ENCODE assay signal across 16 cellular contexts in the genomic region with DNA sequence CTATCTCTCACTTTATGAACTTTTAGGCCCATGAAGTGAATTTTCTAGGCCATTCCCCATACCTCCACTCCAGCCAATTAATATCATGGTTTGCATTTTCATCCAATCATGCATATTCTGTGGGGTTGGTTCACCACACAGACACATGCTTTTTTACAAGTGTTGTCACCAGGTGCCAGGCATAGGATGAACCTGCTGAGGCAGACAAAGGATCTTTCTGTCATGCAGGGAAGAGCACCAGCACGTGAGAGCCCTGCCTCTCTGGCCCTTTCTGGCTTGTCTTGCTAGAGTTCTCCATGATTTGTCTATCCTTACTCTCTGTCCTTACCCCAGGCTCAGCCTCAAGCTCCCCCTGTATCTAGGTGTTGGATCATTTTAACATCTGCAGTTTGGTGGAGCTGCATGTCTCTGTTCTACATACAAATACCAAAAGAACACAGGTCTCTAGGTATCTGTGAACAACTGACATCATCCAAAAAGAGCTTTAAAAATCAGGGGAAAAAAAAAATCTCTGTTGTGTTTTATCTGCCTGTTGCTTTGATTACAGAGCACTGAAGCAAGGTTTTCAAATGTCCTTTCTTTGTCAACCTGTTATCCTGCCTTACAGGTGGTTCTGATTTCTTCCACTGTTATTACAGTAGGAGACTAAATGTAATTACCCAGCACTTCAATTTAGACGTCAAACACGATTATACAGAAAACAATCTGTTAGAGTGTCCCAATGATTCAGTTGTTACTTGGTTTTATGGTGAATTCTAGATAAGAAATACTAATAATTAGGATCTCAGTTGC. TPM values are rescaled to one million over a fixed set of nuclear protein-coding genes. Genes with fewer than 3 reads are reported as not detected.
DNase-seq lines count a peak whose midpoint lies in the region; ATAC-seq and TF ChIP-seq lines count a peak whose summit lies in the region.
"Had no signal": no experiment of that assay in that cellular context is flagged by ENCODE, and none has a peak within 500 bp of the region (broad histone marks: within the 10 kb centered on the region; RNA-seq: fewer than 3 reads in every experiment).

No MANE protein-coding gene starts in this region.

- H3K27me3 ChIP-seq in GM23338 (ENCODE audit: insufficient read depth) = no peaks in the 10 kb centered on the region
- H3K27me3 ChIP-seq: BE2C had no signal

- peaks cover 15% of the 10 kb centered on the region for H3K4me1 Mint-ChIP-seq in GM23338
- peaks cover 21% of the 10 kb centered on the region for H3K4me1 Mint-ChIP-seq in WTC11
- H3K4me1 Mint-ChIP-seq: CD4-positive, alpha-beta memory T cell had no signal

- H3K27me3 Mint-ChIP-seq in GM23338 (ENCODE audit: insufficient read depth, low read depth, poor library complexity) = peaks cover 3% of the 10 kb centered on the region
- H3K27me3 Mint-ChIP-seq in WTC11 (ENCODE audit: low read depth) = peaks cover 4% of the 10 kb centered on the region

- H3K4me2 ChIP-seq in GM23338 = no peak overlapping the region

- POLR2A ChIA-PET in WTC11 (lab: Charles Lee) = no interaction called here

- CTCF ChIA-PET in WTC11 (lab: Charles Lee) = interaction anchor here (0.6 to 1.6 kb wide), 3 partner anchors 12 to 96 kb away, joined by 3 to 5 read pairs (median 5); no protein-coding TSS in a partner anchor

- H3K4me3 ChIP-seq in GM23338 = no peak overlapping the region

- H3K4me3 Mint-ChIP-seq in GM23338 (no peak overlapping the region), WTC11 (no peak overlapping the region)
- H3K4me3 Mint-ChIP-seq: CD4-positive, alpha-beta memory T cell; HFFc6 had no signal

- peak; percentile 78 for ATAC-seq in GM23338
- peak; percentile 57 for ATAC-seq in WTC11
- no peak for ATAC-seq in GM21576 (IDR thresholded peaks at IDR 0.05; ENCODE audit: unreplicated experiment)

- H3K9me3 Mint-ChIP-seq in GM23338 = no peaks in the 10 kb centered on the region
- no peaks in the 10 kb centered on the region for H3K9me3 Mint-ChIP-seq in WTC11
- H3K9me3 Mint-ChIP-seq: HFFc6 had no signal

- H3K9me2 ChIP-seq in GM23338 (ENCODE audit: insufficient read depth) = no peaks in the 10 kb centered on the region

- H3F3A ChIP-seq in GM23338 (replicated peaks; ENCODE audit: low read depth) = no peaks in the 10 kb centered on the region

- peak; percentile 37 for DNase-seq in COR-L47 (lab: John Stamatoyannopoulos, UW)
- no peak for DNase-seq in GM23338 (ENCODE audit: low spot score)
- peak; percentile 33 for DNase-seq in NCI-H345 treated with DMSO at 0.1 percent for 48 hours (lab: John Stamatoyannopoulos, UW; ENCODE audit: unreplicated experiment)
- no peak for DNase-seq in WTC11 (ENCODE audit: low spot score)
- no peak for DNase-seq in DMS79 (lab: John Stamatoyannopoulos, UW)
- no peak for DNase-seq in stimulated activated CD4-positive, alpha-beta T cell treated with anti-CD3 and anti-CD28 coated beads, Interleukin-15, amount 100 ng/mL, for 24 hours
- DNase-seq: BE2C; CD4-positive, alpha-beta memory T cell; DND-41; GDM1; HFFc6; KBM-7; NCI-H2029 treated with DMSO at 0.1 percent for 48 hours; NCI-H2227 treated with DMSO at 0.1 percent for 48 hours; NCI-H748 treated with DMSO at 0.1 percent for 48 hours had no signal

- H2AFZ ChIP-seq in GM23338 = no peak overlapping the region

- TF ChIP-seq CTCF in GM23338 (conservative IDR thresholded peaks at IDR 0.05; ENCODE audit: low read depth in 2 of 2) (no peak), WTC11 (IDR thresholded peaks at IDR 0.05) (no peak)

- no peaks in the 10 kb centered on the region for H3K36me3 ChIP-seq in GM23338 (ENCODE audit: insufficient read depth)
- H3K36me3 ChIP-seq: BE2C had no signal

- H3K36me3 Mint-ChIP-seq in GM23338 (ENCODE audit: low read depth) = no peaks in the 10 kb centered on the region
- H3K36me3 Mint-ChIP-seq in WTC11 = no peaks in the 10 kb centered on the region
- H3K36me3 Mint-ChIP-seq: CD4-positive, alpha-beta memory T cell had no signal

- H3K27ac Mint-ChIP-seq in GM23338 = no peak overlapping the region
- no peak overlapping the region for H3K27ac Mint-ChIP-seq in WTC11
- H3K27ac Mint-ChIP-seq: CD4-positive, alpha-beta memory T cell; HFFc6 had no signal

- H4K20me1 ChIP-seq in GM23338 (replicated peaks; ENCODE audit: insufficient read depth) = no peaks in the 10 kb centered on the region

- peaks cover 9% of the 10 kb centered on the region for H3K4me1 ChIP-seq in GM23338 (ENCODE audit: insufficient read depth)

- H3K27ac ChIP-seq in GM23338 (ENCODE audit: low read depth) = no peak overlapping the region

- no peaks in the 10 kb centered on the region for H3K79me2 ChIP-seq in GM23338 (replicated peaks; ENCODE audit: insufficient read depth)

TF ChIP-seq in WTC11, 78 proteins besides CTCF, POLR2A, EP300 and RAD21:
- TF ChIP-seq, protein P1, sequence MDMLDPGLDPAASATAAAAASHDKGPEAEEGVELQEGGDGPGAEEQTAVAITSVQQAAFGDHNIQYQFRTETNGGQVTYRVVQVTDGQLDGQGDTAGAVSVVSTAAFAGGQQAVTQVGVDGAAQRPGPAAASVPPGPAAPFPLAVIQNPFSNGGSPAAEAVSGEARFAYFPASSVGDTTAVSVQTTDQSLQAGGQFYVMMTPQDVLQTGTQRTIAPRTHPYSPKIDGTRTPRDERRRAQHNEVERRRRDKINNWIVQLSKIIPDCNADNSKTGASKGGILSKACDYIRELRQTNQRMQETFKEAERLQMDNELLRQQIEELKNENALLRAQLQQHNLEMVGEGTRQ (CRISPR knock-in tag; IDR thresholded peaks at IDR 0.05) = peak; percentile 61
- TF ChIP-seq, protein P2, sequence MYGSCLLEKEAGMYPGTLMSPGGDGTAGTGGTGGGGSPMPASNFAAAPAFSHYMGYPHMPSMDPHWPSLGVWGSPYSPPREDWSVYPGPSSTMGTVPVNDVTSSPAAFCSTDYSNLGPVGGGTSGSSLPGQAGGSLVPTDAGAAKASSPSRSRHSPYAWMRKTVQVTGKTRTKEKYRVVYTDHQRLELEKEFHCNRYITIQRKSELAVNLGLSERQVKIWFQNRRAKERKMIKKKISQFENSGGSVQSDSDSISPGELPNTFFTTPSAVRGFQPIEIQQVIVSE (CRISPR knock-in tag; IDR thresholded peaks at IDR 0.05; ENCODE audit: borderline replicate concordance) = no peak
- TF ChIP-seq, protein P3, sequence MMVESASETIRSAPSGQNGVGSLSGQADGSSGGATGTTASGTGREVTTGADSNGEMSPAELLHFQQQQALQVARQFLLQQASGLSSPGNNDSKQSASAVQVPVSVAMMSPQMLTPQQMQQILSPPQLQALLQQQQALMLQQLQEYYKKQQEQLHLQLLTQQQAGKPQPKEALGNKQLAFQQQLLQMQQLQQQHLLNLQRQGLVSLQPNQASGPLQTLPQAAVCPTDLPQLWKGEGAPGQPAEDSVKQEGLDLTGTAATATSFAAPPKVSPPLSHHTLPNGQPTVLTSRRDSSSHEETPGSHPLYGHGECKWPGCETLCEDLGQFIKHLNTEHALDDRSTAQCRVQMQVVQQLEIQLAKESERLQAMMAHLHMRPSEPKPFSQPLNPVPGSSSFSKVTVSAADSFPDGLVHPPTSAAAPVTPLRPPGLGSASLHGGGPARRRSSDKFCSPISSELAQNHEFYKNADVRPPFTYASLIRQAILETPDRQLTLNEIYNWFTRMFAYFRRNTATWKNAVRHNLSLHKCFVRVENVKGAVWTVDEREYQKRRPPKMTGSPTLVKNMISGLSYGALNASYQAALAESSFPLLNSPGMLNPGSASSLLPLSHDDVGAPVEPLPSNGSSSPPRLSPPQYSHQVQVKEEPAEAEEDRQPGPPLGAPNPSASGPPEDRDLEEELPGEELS (CRISPR knock-in tag; IDR thresholded peaks at IDR 0.05) = no peak

RNA-seq across cellular contexts. Expression of gene GRAMD1B, which starts 58.4 kb away (rescaled TPM):
- total RNA-seq in GM23338 (2014; rRNA removed; shearing (Covaris generic)) = 20.0 and 24.3 TPM in 2 replicates
- polyA plus RNA-seq in GM23338 (2016; fragmentation: Nextera tagmentation; extraction: Ambion mirVana) = 3.7 and 4.6 TPM in 2 replicates
- total RNA-seq in WTC11 (2021) = 22.1 to 31.5 TPM (median 23.3 TPM) in 3 replicates

Comparison
In these comparisons a context has a peak if more than half of its experiments do, and no peak if none do; other contexts are left out.
1. DNase-seq: peak in COR-L47 (single experiment) and NCI-H345 treated with DMSO at 0.1 percent for 48 hours (single experiment); none in GM23338 (single experiment), WTC11 (single experiment), DMS79 (single experiment) and stimulated activated CD4-positive, alpha-beta T cell treated with anti-CD3 and anti-CD28 coated beads, Interleukin-15, amount 100 ng/mL, for 24 hours (single experiment).